In the genomic region with DNA sequence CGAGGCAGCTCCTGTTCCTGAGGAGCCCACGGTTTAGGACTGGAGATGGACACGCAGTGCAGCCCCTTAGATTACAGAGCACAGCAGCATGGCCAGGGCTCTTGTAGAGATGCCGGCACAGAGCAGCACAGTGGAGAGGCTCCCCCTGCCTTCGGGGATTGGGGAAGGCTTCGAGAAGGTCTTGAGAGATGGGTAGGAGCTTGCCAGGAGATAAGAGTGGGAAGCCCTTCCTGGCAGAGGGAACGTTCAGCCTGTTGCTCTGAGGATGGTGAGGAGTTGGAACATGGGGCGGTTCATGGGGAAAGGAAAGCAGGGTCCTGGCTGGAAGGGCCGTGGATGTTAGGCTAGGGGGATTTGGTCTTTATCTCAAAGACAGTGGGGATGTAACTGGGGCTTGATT, we compare ENCODE assay signal across 13 cellular contexts. TPM values are rescaled to one million over a fixed set of nuclear protein-coding genes. Genes with fewer than 3 reads are reported as not detected.
DNase-seq lines count a peak whose midpoint lies in the region; ATAC-seq and TF ChIP-seq lines count a peak whose summit lies in the region.
"Had no signal": no experiment of that assay in that cellular context is flagged by ENCODE, and none has a peak within 500 bp of the region (broad histone marks: within the 10 kb centered on the region; RNA-seq: fewer than 3 reads in every experiment).

No MANE protein-coding gene starts in this region.

- TF ChIP-seq POLR2A in esophagus muscularis mucosa (IDR thresholded peaks at IDR 0.05; ENCODE audit: low read depth), result no peak

- intact Hi-C loops in esophagus muscularis mucosa (cut with DNase I), result no loop called here

- ATAC-seq in GM19463 (IDR thresholded peaks at IDR 0.05; ENCODE audit: unreplicated experiment) (no peak), left lobe of liver (no peak)

- H3K4me1 ChIP-seq in esophagus muscularis mucosa, result no peaks in the 10 kb centered on the region
- H3K4me1 ChIP-seq: Caco-2 had no signal

- DNase-seq in H7, result peak; percentile 27
- DNase-seq in brain microvascular endothelial cell, result no peak
- peak; percentile 83 for DNase-seq in esophagus muscularis mucosa (ENCODE audit: extremely low spot score)
- DNase-seq in left lobe of liver (ENCODE audit: low spot score), result no peak
- no peak for DNase-seq in CD1c-positive myeloid dendritic cell (ENCODE audit: extremely low spot score)
- DNase-seq: ACHN; BE2C; C1 segment of cervical spinal cord; Caco-2; CD4-positive, alpha-beta T cell; GM23248; H9 had no signal

- no peak for TF ChIP-seq EP300 in esophagus muscularis mucosa (IDR thresholded peaks at IDR 0.05)

- H3K4me3 ChIP-seq in H7 (ENCODE audit: insufficient read depth, low read depth, low read length), result no peak overlapping the region
- no peak overlapping the region for H3K4me3 ChIP-seq in brain microvascular endothelial cell (ENCODE audit: low read depth, low read length)
- no peak overlapping the region for H3K4me3 ChIP-seq in esophagus muscularis mucosa
- H3K4me3 ChIP-seq: GM23248 had no signal

- peak; percentile 1 for TF ChIP-seq CTCF in brain microvascular endothelial cell (IDR thresholded peaks at IDR 0.05; ENCODE audit: low read depth, low read length, missing control alignments)
- TF ChIP-seq CTCF in esophagus muscularis mucosa (IDR thresholded peaks at IDR 0.05), result no peak

- H3K27ac ChIP-seq in brain microvascular endothelial cell, result no peak overlapping the region
- no peak overlapping the region for H3K27ac ChIP-seq in esophagus muscularis mucosa (replicated peaks in 1 of 4)
- H3K27ac ChIP-seq: GM23248 had no signal

- no peaks in the 10 kb centered on the region for H3K9me3 ChIP-seq in esophagus muscularis mucosa
- H3K9me3 ChIP-seq: BE2C, Caco-2 had no signal

- H3K27me3 ChIP-seq in H7 (ENCODE audit: control insufficient read depth, insufficient read depth, low read length) (no peaks in the 10 kb centered on the region), brain microvascular endothelial cell (replicated peaks) (peaks cover 13% of the 10 kb centered on the region), esophagus muscularis mucosa (peaks cover 0 to 32% (median 0%) of the 10 kb centered on the region in 4 donors)
- H3K27me3 ChIP-seq: BE2C had no signal

- H3K36me3 ChIP-seq in H7 (replicated peaks; ENCODE audit: control insufficient read depth, insufficient read depth, low read length), result no peaks in the 10 kb centered on the region
- no peaks in the 10 kb centered on the region for H3K36me3 ChIP-seq in brain microvascular endothelial cell (replicated peaks)
- no peaks in the 10 kb centered on the region for H3K36me3 ChIP-seq in esophagus muscularis mucosa
- H3K36me3 ChIP-seq: BE2C had no signal

- 85% methylated on average over 8 of the region's 9 CpGs for WGBS in esophagus muscularis mucosa

- in situ Hi-C loops in brain microvascular endothelial cell (cut with HindIII; ENCODE audit: low pct_ligation_motif_present, low sequenced_read_pairs), result no loop called here

RNA-seq across cellular contexts. Expression of a gene that starts 10.0 kb away (rescaled TPM):
- total RNA-seq in H7 (2014; rRNA removed; shearing (Covaris generic)), result not detected in 2 replicates
- total RNA-seq in esophagus muscularis mucosa (under 1 TPM in 1 of 4 donors, not detected in 3; 0.33 TPM), left lobe of liver (0.13 TPM)
- total RNA-seq: Caco-2; CD4-positive, alpha-beta T cell; GM23248; H9 had no signal

RNA-seq across cellular contexts. Expression of a gene that starts 25.6 kb away (rescaled TPM):
- 49.7 and 51.3 TPM in 2 replicates for total RNA-seq in H7 (2014; rRNA removed; shearing (Covaris generic))
- 10 to 100 TPM; 44.9 to 87.2 (median 69.6) TPM for total RNA-seq in esophagus muscularis mucosa
- total RNA-seq in left lobe of liver, result 20.0 TPM

RNA-seq across cellular contexts. Expression of a gene that starts 55.9 kb away (rescaled TPM):
- not detected in 2 replicates for total RNA-seq in H7 (2014; rRNA removed; shearing (Covaris generic))
- under 1 TPM; under 0.01 to 0.91 (median 0.25) TPM for total RNA-seq in esophagus muscularis mucosa
- total RNA-seq in left lobe of liver, result not detected
- total RNA-seq: Caco-2; CD4-positive, alpha-beta T cell; GM23248; H9 had no signal

Comparison
In these comparisons a context has a peak if more than half of its experiments do, and no peak if none do; other contexts are left out.
1. DNase-seq: peak in H7 (single experiment) and esophagus muscularis mucosa (single experiment); none in brain microvascular endothelial cell (single experiment), left lobe of liver (single experiment) and CD1c-positive myeloid dendritic cell (single experiment).